In the genomic region with DNA sequence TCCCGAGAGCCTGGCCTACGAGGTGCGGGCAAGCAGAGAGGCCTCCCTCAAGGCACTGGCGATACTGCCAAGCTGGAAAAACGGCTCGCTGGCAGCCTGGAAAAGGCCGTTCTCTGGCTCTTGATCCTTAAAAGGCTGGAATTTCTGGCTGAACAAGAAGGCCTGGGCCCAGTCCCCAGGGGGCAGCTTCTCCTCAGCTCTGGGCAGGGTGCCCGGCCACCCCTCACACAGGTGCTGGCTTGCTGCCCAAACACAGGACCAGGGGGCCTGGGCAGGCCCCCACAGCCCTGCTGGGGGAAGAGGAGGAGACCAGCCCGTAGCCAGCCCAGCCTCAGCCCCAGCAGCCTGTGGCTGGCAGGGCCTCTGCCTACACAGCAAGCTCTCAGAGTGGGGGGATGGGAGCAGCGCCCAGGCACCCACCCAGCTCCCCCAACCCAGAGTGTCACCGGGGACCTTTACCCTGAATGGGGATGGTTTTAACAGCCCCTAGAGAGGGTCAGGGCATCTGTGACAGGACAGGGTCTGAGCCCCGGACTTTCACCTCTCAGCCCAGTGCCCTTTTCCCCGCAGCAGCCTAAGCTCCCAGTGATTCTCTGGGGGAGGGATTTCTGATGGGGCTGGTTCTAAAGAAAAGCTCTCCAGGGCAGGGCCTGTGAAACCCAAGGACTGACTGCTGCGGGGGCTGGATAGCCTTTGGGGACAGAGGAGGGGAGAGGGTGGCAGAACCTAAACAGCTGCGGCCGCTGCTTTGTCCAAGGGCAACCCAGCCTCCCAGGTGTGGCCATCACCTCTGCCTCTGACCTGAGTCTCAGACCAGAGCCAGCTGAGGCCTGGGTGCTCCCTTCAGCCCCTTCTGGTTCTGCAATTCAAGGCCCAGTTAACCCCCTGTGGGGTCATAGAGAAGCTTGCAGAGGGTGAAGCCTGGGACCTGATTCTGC, we compare ENCODE assay signal across 8 cellular contexts. TPM values are rescaled to one million over a fixed set of nuclear protein-coding genes. Genes with fewer than 3 reads are reported as not detected.
DNase-seq lines count a peak whose midpoint lies in the region; ATAC-seq, FAIRE-seq and TF ChIP-seq lines count a peak whose summit lies in the region.

No MANE protein-coding gene starts in this region.

- H2BK5ac ChIP-seq in H1 (ENCODE audit: low read depth, low read length): peak overlapping the region; percentile 81; the same call in 1 of the 2 replicates

- no peaks in the 10 kb centered on the region for H3K36me3 Mint-ChIP-seq in GM23338 (ENCODE audit: low read depth)

- H3K9me2 ChIP-seq in GM23338 (ENCODE audit: insufficient read depth): peaks cover 8% of the 10 kb centered on the region; the same call in 1 of the 2 replicates

- H3K18ac ChIP-seq in H1 (ENCODE audit: extremely low read depth, low read length): peak overlapping the region; percentile 25

- no peak overlapping the region for H2AK5ac ChIP-seq in H1 (ENCODE audit: low read depth, low read length)

- H2AFZ ChIP-seq in GM23338: peak overlapping the region; percentile 91
- peak overlapping the region; percentile 89; the same call in 1 of the 2 replicates for H2AFZ ChIP-seq in OCI-LY3 (ENCODE audit: low read depth, low read length)
- peak overlapping the region; percentile 63 for H2AFZ ChIP-seq in H1 (ENCODE audit: low read length)

- H3K27ac Mint-ChIP-seq in GM23338: no peak overlapping the region

- H3K14ac ChIP-seq in H1 (ENCODE audit: insufficient read length): no peak overlapping the region

- peak overlapping the region; percentile 50; the same call in 1 of the 2 replicates for H2BK12ac ChIP-seq in H1 (ENCODE audit: low read depth, low read length)

- H3K79me2 ChIP-seq in GM23338 (replicated peaks; ENCODE audit: insufficient read depth): no peaks in the 10 kb centered on the region
- H3K79me2 ChIP-seq in OCI-LY3 (ENCODE audit: low read length): no peaks in the 10 kb centered on the region
- no peaks in the 10 kb centered on the region for H3K79me2 ChIP-seq in H1 (ENCODE audit: control insufficient read depth in 1 of 2, insufficient read depth in 2 of 2, low read length in 2 of 2)

- H3K9me3 Mint-ChIP-seq in GM23338: no peaks in the 10 kb centered on the region

- DNase-seq in GM23338 (ENCODE audit: low spot score) (no peak), H1 (ENCODE audit: low read depth in 1 of 2, low spot score in 2 of 2) (peak in 1 of 2 experiments; percentile 72), DMS114 treated with DMSO at 0.1 percent for 48 hours (lab: John Stamatoyannopoulos, UW; ENCODE audit: unreplicated experiment) (no peak), GF-D8 (lab: John Stamatoyannopoulos, UW) (no peak)
- no peak for DNase-seq in effector CD4-positive, alpha-beta T cell

- no peaks in the 10 kb centered on the region for H3K36me3 ChIP-seq in GM23338 (ENCODE audit: insufficient read depth)
- no peaks in the 10 kb centered on the region for H3K36me3 ChIP-seq in OCI-LY3 (replicated peaks; ENCODE audit: low read depth, low read length)
- H3K36me3 ChIP-seq in H1 (ENCODE audit: control insufficient read depth in 2 of 4, insufficient read depth in 4 of 4, low read length in 3 of 4): no peaks in the 10 kb centered on the region
- no peaks in the 10 kb centered on the region for H3K36me3 ChIP-seq in muscle layer of duodenum (ENCODE audit: control insufficient read depth in 1 of 2, insufficient read depth in 2 of 2, low read length in 2 of 2)

- H3K4me3 ChIP-seq in GM23338 (no peak overlapping the region), OCI-LY3 (ENCODE audit: low read length) (no peak overlapping the region), H1 (ENCODE audit: extremely low read depth in 1 of 4, insufficient read depth in 2 of 4, low read depth in 3 of 4, low read length in 4 of 4) (no peak overlapping the region), muscle layer of duodenum (ENCODE audit: low read depth in 1 of 2, low read length in 2 of 2) (peak overlapping the region in 1 of 2 donors; percentile 38)

- CTCF ChIA-PET in H1 (lab: Charles Lee; ENCODE audit: partially characterized antibody): interaction anchor here (0.7 to 3.6 kb wide), 19 partner anchors 8 to 122 kb away, joined by 3 to 16 read pairs (median 5); a partner anchor contains a TSS

- H3K4me1 Mint-ChIP-seq in GM23338: peaks cover 55% of the 10 kb centered on the region

- no peaks in the 10 kb centered on the region for H3K27me3 ChIP-seq in GM23338 (ENCODE audit: insufficient read depth)
- no peaks in the 10 kb centered on the region for H3K27me3 ChIP-seq in OCI-LY3 (ENCODE audit: low read depth, low read length)
- H3K27me3 ChIP-seq in H1 (replicated peaks in 1 of 4; ENCODE audit: control insufficient read depth in 3 of 4, extremely low read depth in 1 of 4, insufficient read depth in 3 of 4, low read length in 3 of 4): no peaks in the 10 kb centered on the region
- H3K27me3 ChIP-seq in muscle layer of duodenum (ENCODE audit: low read depth, low read length): no peaks in the 10 kb centered on the region

- H3K79me1 ChIP-seq in H1 (ENCODE audit: low read depth, low read length): no peaks in the 10 kb centered on the region

- H2BK120ac ChIP-seq in H1 (replicated peaks; ENCODE audit: low read depth, low read length): no peak overlapping the region

- H3K23ac ChIP-seq in H1 (ENCODE audit: insufficient read length): no peak overlapping the region

- H3K9me3 ChIP-seq in OCI-LY3 (ENCODE audit: insufficient read depth, low read length) (no peaks in the 10 kb centered on the region), H1 (ENCODE audit: insufficient read depth in 2 of 2, low read depth in 1 of 2, low read length in 1 of 2) (no peaks in the 10 kb centered on the region), muscle layer of duodenum (ENCODE audit: control insufficient read depth in 1 of 2, low read length in 2 of 2) (no peaks in the 10 kb centered on the region)

- H3K23me2 ChIP-seq in H1 (ENCODE audit: low read depth, low read length): no peaks in the 10 kb centered on the region

- H2BK15ac ChIP-seq in H1 (ENCODE audit: low read length): no peak overlapping the region

- H3K27ac ChIP-seq in GM23338 (ENCODE audit: low read depth): no peak overlapping the region
- H3K27ac ChIP-seq in OCI-LY3 (ENCODE audit: low read length): peak overlapping the region; percentile 33; the same call in 1 of the 2 replicates
- H3K27ac ChIP-seq in H1 (ENCODE audit: low read depth, low read length): peak overlapping the region; percentile 32; the same call in 1 of the 2 replicates
- peak overlapping the region; percentile 76 for H3K27ac ChIP-seq in muscle layer of duodenum (ENCODE audit: low read length)

- ATAC-seq in GM23338 (peak; percentile 47), GM18505 (IDR thresholded peaks at IDR 0.05; ENCODE audit: unreplicated experiment) (no peak)

- peak overlapping the region; percentile 73; the same call in 1 of the 2 replicates for H4K8ac ChIP-seq in H1 (ENCODE audit: extremely low read depth, insufficient read depth, low read length)

- 0 out of 2 replicates have a peak, but pooled peaks cover 2% of the 10 kb centered on the region for H3F3A ChIP-seq in GM23338 (replicated peaks; ENCODE audit: low read depth)

- no peak overlapping the region for H3K4me3 Mint-ChIP-seq in GM23338

- POLR2A ChIA-PET in H1 (lab: Charles Lee; ENCODE audit: partially characterized antibody): interaction anchor here (0.6 to 6.7 kb wide), 13 partner anchors 8 to 39 kb away, joined by 3 to 85 read pairs (median 4); a partner anchor contains a TSS

- TF ChIP-seq RAD21 in H1 (IDR thresholded peaks at IDR 0.05 in 1 of 2, conservative IDR thresholded peaks at IDR 0.05 in 1 of 2; ENCODE audit: low read depth in 2 of 2, low read length in 2 of 2): no peak

- peak overlapping the region; percentile 44 for H3K4ac ChIP-seq in H1 (replicated peaks; ENCODE audit: insufficient read length, low read depth, low read length)

- H3K56ac ChIP-seq in H1 (replicated peaks; ENCODE audit: insufficient read length, low read depth, low read length): no peak overlapping the region

- 66% methylated on average over 15 of the region's 16 CpGs; no CpG with 5 or more reads in 1 of the 2 experiments for WGBS in H1 (ENCODE audit: extremely low coverage in 1 of 2, insufficient coverage in 1 of 2, insufficient read length in 1 of 2, insufficient replicate concordance in 2 of 2, low coverage in 1 of 2, low lambda C conversion rate in 2 of 2, missing lambda C conversion rate in 1 of 2), 2 experiments

- peaks cover 11% of the 10 kb centered on the region for H3K27me3 Mint-ChIP-seq in GM23338 (ENCODE audit: insufficient read depth, low read depth, poor library complexity)

- H4K5ac ChIP-seq in H1 (ENCODE audit: insufficient read length, low read depth, low read length): no peak overlapping the region

- H2BK20ac ChIP-seq in H1 (ENCODE audit: low read length): no peak overlapping the region

- H3K4me1 ChIP-seq in GM23338 (ENCODE audit: insufficient read depth) (peaks cover 41% of the 10 kb centered on the region), OCI-LY3 (ENCODE audit: low read length) (peaks cover 43% of the 10 kb centered on the region), H1 (replicated peaks in 1 of 4; ENCODE audit: control insufficient read depth in 3 of 4, insufficient read depth in 4 of 4, low read length in 3 of 4) (peaks cover 9 to 39% (median 28%) of the 10 kb centered on the region in 4 experiments), muscle layer of duodenum (ENCODE audit: control insufficient read depth in 1 of 2, insufficient read depth in 2 of 2, low read length in 2 of 2) (peaks cover 13 to 20% of the 10 kb centered on the region in 2 donors)

- H3K9ac ChIP-seq in OCI-LY3 (ENCODE audit: low read length) (peak overlapping the region; percentile 39; the same call in 1 of the 2 replicates), H1 (replicated peaks in 1 of 4; ENCODE audit: extremely low read depth in 1 of 4, low read depth in 3 of 4, low read length in 3 of 4) (0 out of 7 replicates have a peak overlapping the region, but pooled peaks of 2 of the 4 experiments have one; percentile 10 to 38)

- peak overlapping the region; percentile 95 for H4K91ac ChIP-seq in H1 (replicated peaks; ENCODE audit: insufficient read length, low read length)

- TF ChIP-seq POLR2A in H1 (IDR thresholded peaks at IDR 0.05; ENCODE audit: control extremely low read depth in 1 of 2, low read depth in 2 of 2, low read length in 2 of 2) (no peak), GM18505 (IDR thresholded peaks at IDR 0.05; ENCODE audit: borderline replicate concordance, extremely low read depth, insufficient read depth, insufficient read length) (no peak)

- H3K4me2 ChIP-seq in GM23338 (peak overlapping the region; percentile 57), OCI-LY3 (ENCODE audit: low read length) (peak overlapping the region; percentile 56), H1 (ENCODE audit: insufficient read depth in 1 of 2, low read depth in 2 of 2, low read length in 2 of 2) (peak overlapping the region; percentile 4 to 28; a peak in 2 of 4 replicates)

- no peak for TF ChIP-seq EP300 in H1 (IDR thresholded peaks at IDR 0.05; ENCODE audit: borderline replicate concordance in 1 of 2, low read depth in 2 of 2, low read length in 2 of 2)

- TF ChIP-seq CTCF in GM23338 (conservative IDR thresholded peaks at IDR 0.05; ENCODE audit: low read depth in 2 of 2) (no peak), OCI-LY3 (IDR thresholded peaks at IDR 0.05; ENCODE audit: low read depth, low read length) (no peak), H1 (IDR thresholded peaks at IDR 0.05; ENCODE audit: control extremely low read depth in 1 of 3, insufficient read depth in 1 of 3, low read depth in 1 of 3, low read length in 3 of 3) (no peak)

- no peak for FAIRE-seq in H1 (lab: Jason Lieb, UNC)

- no peaks in the 10 kb centered on the region for H4K20me1 ChIP-seq in GM23338 (replicated peaks; ENCODE audit: insufficient read depth)
- H4K20me1 ChIP-seq in OCI-LY3 (ENCODE audit: insufficient read depth, low read length): no peaks in the 10 kb centered on the region
- H4K20me1 ChIP-seq in H1 (replicated peaks in 1 of 2; ENCODE audit: control insufficient read depth in 1 of 2, insufficient read depth in 2 of 2, low read length in 2 of 2): no peaks in the 10 kb centered on the region

RNA-seq across cellular contexts. Expression of a gene that starts 38.6 kb away (rescaled TPM):
- total RNA-seq in GM23338 (2014; rRNA removed; shearing (Covaris generic)): 12.1 and 15.3 TPM in 2 replicates
- polyA plus RNA-seq in GM23338 (2016; fragmentation: Nextera tagmentation; extraction: Ambion mirVana) (41.2 and 46.9 TPM in 2 replicates), H1 (2011; rRNA removed) (9.7 and 14.4 TPM in 2 replicates)
- 20.8 and 26.7 TPM in 2 replicates for total RNA-seq in H1 (2021; fragmentation: NEBNext Ultra II Directional; extraction: Animal tissue kit (Norgen Biotek cat#: 25700))
- polyA plus RNA-seq in H1 (2011; cell fraction: cytosol; rRNA removed): 12.0 TPM
- polyA plus RNA-seq in H1 (2011; cell fraction: nucleus; rRNA removed): 17.7 TPM
- 24.8 to 32.2 TPM (median 27.7 TPM) in 4 replicates for polyA plus RNA-seq in H1 (2012, experiment 1 of 2)
- polyA plus RNA-seq in H1 (2012, experiment 2 of 2): 5.9 TPM
- polyA plus RNA-seq in H1 (2013, experiment 1 of 2): 21.6 TPM
- 22.3 TPM for polyA plus RNA-seq in H1 (2013, experiment 2 of 2)
- 22.6 and 27.7 TPM in 2 replicates for polyA minus RNA-seq in H1 (2011; rRNA and poly(A)+ RNA removed)
- 22.5 TPM for polyA minus RNA-seq in H1 (2011; cell fraction: cytosol; rRNA and poly(A)+ RNA removed)
- 52.2 TPM for polyA minus RNA-seq in H1 (2011; cell fraction: nucleus; rRNA and poly(A)+ RNA removed)
